13 cellular contexts compared by ENCODE assay signal in genomic region chr6:32164295-32164694, GRCh38. TPM values are rescaled to one million over a fixed set of nuclear protein-coding genes. Genes with fewer than 3 reads are reported as not detected.
DNase-seq lines count a peak whose midpoint lies in the region; ATAC-seq and TF ChIP-seq lines count a peak whose summit lies in the region.
"Had no signal": no experiment of that assay in that cellular context is flagged by ENCODE, and none has a peak within 500 bp of the region (broad histone marks: within the 10 kb centered on the region; RNA-seq: fewer than 3 reads in every experiment).

TSS of gene EGFL8 (plus strand) at chr6:32164595. CDS start at chr6:32166166, 1,571 bp downstream.

- TF ChIP-seq EP300 in sigmoid colon (IDR thresholded peaks at IDR 0.05) = no peak

- H3K4me1 ChIP-seq in Caco-2 (peaks cover 20% of the 10 kb centered on the region), left lung (no peaks in the 10 kb centered on the region), sigmoid colon (peaks cover 0 to 3% (median 0%) of the 10 kb centered on the region in 4 donors)
- H3K4me1 ChIP-seq: BE2C, pancreas, tibial artery had no signal

- CTCF ChIA-PET in Caco-2 (lab: Charles Lee) = interaction anchor here (1.6 kb wide), 1 partner anchor 10 kb away, joined by 5 read pairs; no protein-coding TSS in a partner anchor

- no peaks in the 10 kb centered on the region for H3K9me3 ChIP-seq in Caco-2
- no peaks in the 10 kb centered on the region for H3K9me3 ChIP-seq in left lung
- H3K9me3 ChIP-seq in sigmoid colon = no peaks in the 10 kb centered on the region
- H3K9me3 ChIP-seq: BE2C, pancreas, tibial artery had no signal

- peaks cover 7% of the 10 kb centered on the region for H3K4me1 Mint-ChIP-seq in Caco-2 (ENCODE audit: low read depth, unreplicated experiment)
- H3K4me1 Mint-ChIP-seq in activated T-helper 2 cell treated with anti-CD3 and anti-CD28 coated beads, Interferon-gamma antibody, Interleukin-2, Interleukin-4, amounts not matched to agents 10 μg/mL and 5 μg/mL and 100 μg/mL, durations not matched to agents 14 hours and 24 hours and 36 hours (ENCODE audit: low read depth) = no peaks in the 10 kb centered on the region

- TF ChIP-seq CTCF in Caco-2 (IDR thresholded peaks at IDR 0.05; ENCODE audit: insufficient read depth in 1 of 2, low read depth in 1 of 2, low read length in 1 of 2, severe bottlenecking in 1 of 2, unreplicated experiment in 1 of 2) (no peak), left lung (IDR thresholded peaks at IDR 0.05) (no peak), sigmoid colon (IDR thresholded peaks at IDR 0.05) (no peak)

- intact Hi-C loops in Caco-2 (cut with micrococcal nuclease; ENCODE audit: unreplicated experiment) = no loop called here
- intact Hi-C loops in activated T-helper 2 cell treated with anti-CD3 and anti-CD28 coated beads, Interferon-gamma antibody, Interleukin-2, Interleukin-4, amounts not matched to agents 10 μg/mL and 5 μg/mL and 100 μg/mL, durations not matched to agents 14 hours and 24 hours and 36 hours (cut with micrococcal nuclease) = no loop called here
- intact Hi-C loops in left lung (cut with DNase I) = no loop called here
- intact Hi-C loops in sigmoid colon (cut with DNase I) = no loop called here

- H3K27me3 ChIP-seq in Caco-2 (replicated peaks; ENCODE audit: control insufficient read depth, insufficient read depth, low read length) = no peaks in the 10 kb centered on the region
- peaks cover 0 to 9% of the 10 kb centered on the region in 2 donors for H3K27me3 ChIP-seq in left lung
- H3K27me3 ChIP-seq in sigmoid colon = no peaks in the 10 kb centered on the region
- H3K27me3 ChIP-seq: BE2C, pancreas, tibial artery had no signal

- no peaks in the 10 kb centered on the region for H3K27me3 Mint-ChIP-seq in Caco-2 (ENCODE audit: insufficient read depth, unreplicated experiment)
- H3K27me3 Mint-ChIP-seq in activated T-helper 2 cell treated with anti-CD3 and anti-CD28 coated beads, Interferon-gamma antibody, Interleukin-2, Interleukin-4, amounts not matched to agents 10 μg/mL and 5 μg/mL and 100 μg/mL, durations not matched to agents 14 hours and 24 hours and 36 hours (ENCODE audit: low read depth) = no peaks in the 10 kb centered on the region
- H3K27me3 Mint-ChIP-seq: activated CD4-positive, alpha-beta memory T cell treated with anti-CD3 and anti-CD28 coated beads for 36 hours had no signal

- TF ChIP-seq POLR2A in sigmoid colon (IDR thresholded peaks at IDR 0.05) = no peak

- no peak within 1 kb of the TSS for H3K4me3 Mint-ChIP-seq in Caco-2 (ENCODE audit: unreplicated experiment)
- H3K4me3 Mint-ChIP-seq in activated T-helper 2 cell treated with anti-CD3 and anti-CD28 coated beads, Interferon-gamma antibody, Interleukin-2, Interleukin-4, amounts not matched to agents 10 μg/mL and 5 μg/mL and 100 μg/mL, durations not matched to agents 14 hours and 24 hours and 36 hours (ENCODE audit: low read depth) = no peak within 1 kb of the TSS
- H3K4me3 Mint-ChIP-seq: activated CD4-positive, alpha-beta memory T cell treated with anti-CD3 and anti-CD28 coated beads for 36 hours; T-helper 1 cell treated with Interleukin-12 subunit alpha and Interleukin-12 subunit beta and Interleukin-4 antibody, amounts not matched to agents 30 μg/mL and 1 μg/mL, for 36 hours had no signal

- H3K4me3 ChIP-seq in Caco-2 (ENCODE audit: low read depth, low read length) = no peak within 1 kb of the TSS
- H3K4me3 ChIP-seq in left lung = no peak within 1 kb of the TSS
- H3K4me3 ChIP-seq in sigmoid colon = no peak within 1 kb of the TSS
- H3K4me3 ChIP-seq: pancreas, tibial artery had no signal

- BruUV-seq in Caco-2 (replicated peaks; lab: Mats Ljungman, UMichigan) = no TSS peak

- DNase-seq in Caco-2 (no peak), left lung (no peak), sigmoid colon (no peak), inferior parietal cortex (ENCODE audit: extremely low spot score) (no peak), NCI-H187 treated with DMSO at 0.1 percent for 48 hours (lab: John Stamatoyannopoulos, UW) (no peak)
- no peak for DNase-seq in activated T-helper 2 cell treated with anti-CD3 and anti-CD28 coated beads, Interferon-gamma antibody, Interleukin-2, Interleukin-4, amounts not matched to agents 10 μg/mL and 5 μg/mL and 100 μg/mL, durations not matched to agents 14 hours and 24 hours and 36 hours (ENCODE audit: low spot score)
- DNase-seq: activated CD4-positive, alpha-beta memory T cell treated with anti-CD3 and anti-CD28 coated beads for 36 hours; BE2C; pancreas; tibial artery had no signal

- peak within 1 kb of the TSS; percentile 76 for H3K27ac Mint-ChIP-seq in Caco-2 (ENCODE audit: unreplicated experiment)
- H3K27ac Mint-ChIP-seq in activated T-helper 2 cell treated with anti-CD3 and anti-CD28 coated beads, Interferon-gamma antibody, Interleukin-2, Interleukin-4, amounts not matched to agents 10 μg/mL and 5 μg/mL and 100 μg/mL, durations not matched to agents 14 hours and 24 hours and 36 hours = no peak within 1 kb of the TSS
- H3K27ac Mint-ChIP-seq: activated CD4-positive, alpha-beta memory T cell treated with anti-CD3 and anti-CD28 coated beads for 36 hours; T-helper 1 cell treated with Interleukin-12 subunit alpha and Interleukin-12 subunit beta and Interleukin-4 antibody, amounts not matched to agents 30 μg/mL and 1 μg/mL, for 36 hours had no signal

- H3K27ac ChIP-seq in left lung = peak within 1 kb of the TSS; percentile 51 to 57
- peak within 1 kb of the TSS; percentile 53 to 60 (median 56) for H3K27ac ChIP-seq in sigmoid colon
- H3K27ac ChIP-seq: pancreas had no signal

- no peak for ATAC-seq in left lung
- no peak for ATAC-seq in HG03159 (IDR thresholded peaks at IDR 0.05; ENCODE audit: unreplicated experiment)
- ATAC-seq in GM19023 (IDR thresholded peaks at IDR 0.05; ENCODE audit: unreplicated experiment) = no peak
- ATAC-seq: pancreas had no signal

- no peaks in the 10 kb centered on the region for H3K9me3 Mint-ChIP-seq in Caco-2 (ENCODE audit: unreplicated experiment)
- H3K9me3 Mint-ChIP-seq in activated T-helper 2 cell treated with anti-CD3 and anti-CD28 coated beads, Interferon-gamma antibody, Interleukin-2, Interleukin-4, amounts not matched to agents 10 μg/mL and 5 μg/mL and 100 μg/mL, durations not matched to agents 14 hours and 24 hours and 36 hours = no peaks in the 10 kb centered on the region
- H3K9me3 Mint-ChIP-seq: activated CD4-positive, alpha-beta memory T cell treated with anti-CD3 and anti-CD28 coated beads for 36 hours; T-helper 1 cell treated with Interleukin-12 subunit alpha and Interleukin-12 subunit beta and Interleukin-4 antibody, amounts not matched to agents 30 μg/mL and 1 μg/mL, for 36 hours had no signal

- peaks cover 93% of the 10 kb centered on the region for H3K36me3 Mint-ChIP-seq in Caco-2 (ENCODE audit: insufficient read depth, unreplicated experiment)
- H3K36me3 Mint-ChIP-seq in activated T-helper 2 cell treated with anti-CD3 and anti-CD28 coated beads, Interferon-gamma antibody, Interleukin-2, Interleukin-4, amounts not matched to agents 10 μg/mL and 5 μg/mL and 100 μg/mL, durations not matched to agents 14 hours and 24 hours and 36 hours (ENCODE audit: low read depth) = peaks cover 12% of the 10 kb centered on the region

- H3K36me3 ChIP-seq in Caco-2 (ENCODE audit: control insufficient read depth, insufficient read depth, low read length) (0 out of 2 replicates have a peak, but pooled peaks cover 1% of the 10 kb centered on the region), left lung (peaks cover 0 to 31% of the 10 kb centered on the region in 2 donors), sigmoid colon (peaks cover 8 to 76% (median 25%) of the 10 kb centered on the region in 4 donors)
- H3K36me3 ChIP-seq: pancreas had no signal

- POLR2A ChIA-PET in Caco-2 (lab: Charles Lee) = interaction anchor here (0.8 kb wide), 1 partner anchor 34 kb away, joined by 5 read pairs; the partner anchor contains the start of gene FKBPL

RNA-seq across cellular contexts. Expression of gene EGFL8, which starts in this region (rescaled TPM):
- 44.6 and 45.0 TPM in 2 replicates for total RNA-seq in Caco-2 (2022)
- 9.5 and 11.5 TPM in 2 replicates for total RNA-seq in activated T-helper 2 cell treated with anti-CD3 and anti-CD28 coated beads, Interferon-gamma antibody, Interleukin-2, Interleukin-4, amounts not matched to agents 10 μg/mL and 5 μg/mL and 100 μg/mL, durations not matched to agents 14 hours and 24 hours and 36 hours
- 10 to 100 TPM in 1 of 2 donors, 1 to 10 TPM in 1; 8.1 to 10.1 TPM for total RNA-seq in left lung
- total RNA-seq in sigmoid colon = 10 to 100 TPM in 3 of 4 donors, 1 to 10 TPM in 1; 8.1 to 24.4 (median 14.3) TPM
- polyA plus RNA-seq in sigmoid colon = 10 to 100 TPM in 2 of 3 donors, 1 to 10 TPM in 1; 2.3 to 15.1 (median 13.8) TPM
